In genomic region chr2:27211241-27211942, GRCh38 we compare ENCODE assay signal across 1 cellular context.
A peak's percentile ranks its signal among the peaks of the same experiment; 100 is the strongest.
TF ChIP-seq lines count a peak whose summit lies in the region.

No MANE protein-coding gene starts in this region.

TF ChIP-seq in HepG2, 621 proteins besides CTCF, POLR2A, EP300 and RAD21 (continued from another document and continues in another):
- TF ChIP-seq GMEB2 (CRISPR knock-in tag; IDR thresholded peaks at IDR 0.05; ENCODE audit: low read depth) (no peak), RFX5 (IDR thresholded peaks at IDR 0.05; ENCODE audit: low read depth, low read length) (no peak), ZNF619 (CRISPR knock-in tag; IDR thresholded peaks at IDR 0.05) (no peak), ZBTB14 (CRISPR knock-in tag; IDR thresholded peaks at IDR 0.05) (no peak), PAF1 (CRISPR knock-in tag; IDR thresholded peaks at IDR 0.05) (no peak), MED1 (CRISPR knock-in tag; IDR thresholded peaks at IDR 0.05) (no peak), ETV6 (CRISPR knock-in tag; conservative IDR thresholded peaks at IDR 0.05) (no peak), NFATC3 (CRISPR knock-in tag; IDR thresholded peaks at IDR 0.05) (0 out of 2 replicates have a peak, but pooled peaks have one; percentile 43), ATF6 (CRISPR knock-in tag; conservative IDR thresholded peaks at IDR 0.05) (no peak), ZBTB26 (CRISPR knock-in tag; IDR thresholded peaks at IDR 0.05; ENCODE audit: borderline replicate concordance) (peak; percentile 69; the same call in 1 of the 2 replicates), AHR (CRISPR knock-in tag; IDR thresholded peaks at IDR 0.05) (no peak), ZNF501 (CRISPR knock-in tag; IDR thresholded peaks at IDR 0.05) (no peak), ZNF382 (CRISPR knock-in tag; IDR thresholded peaks at IDR 0.05; ENCODE audit: borderline replicate concordance) (no peak), TOPORS (CRISPR knock-in tag; IDR thresholded peaks at IDR 0.05) (no peak; the same call in 1 of the 2 replicates), ZNF577 (CRISPR knock-in tag; IDR thresholded peaks at IDR 0.05; ENCODE audit: borderline replicate concordance, low read depth) (no peak), ARNT2 (CRISPR knock-in tag; IDR thresholded peaks at IDR 0.05; ENCODE audit: low read depth) (no peak; the same call in none of the 2 replicates), GFI1 (CRISPR knock-in tag; IDR thresholded peaks at IDR 0.05; ENCODE audit: borderline replicate concordance) (peak; percentile 47; the same call in 1 of the 2 replicates), HNF4G (IDR thresholded peaks at IDR 0.05; ENCODE audit: borderline replicate concordance, low read depth, low read length) (peak; percentile 2; the same call in 1 of the 2 replicates), HNF4G (CRISPR knock-in tag; IDR thresholded peaks at IDR 0.05; ENCODE audit: borderline replicate concordance, low read depth) (no peak), MATR3 (CRISPR knock-in tag; IDR thresholded peaks at IDR 0.05) (no peak), HOMEZ (CRISPR knock-in tag; IDR thresholded peaks at IDR 0.05; ENCODE audit: low read depth) (no peak), SMAD9 (CRISPR knock-in tag; IDR thresholded peaks at IDR 0.05) (0 out of 2 replicates have a peak, but pooled peaks have one; percentile 33), ZNF570 (CRISPR knock-in tag; IDR thresholded peaks at IDR 0.05; ENCODE audit: borderline replicate concordance) (no peak), ZNF329 (CRISPR knock-in tag; IDR thresholded peaks at IDR 0.05; ENCODE audit: low read depth) (no peak), ZNF670 (CRISPR knock-in tag; IDR thresholded peaks at IDR 0.05; ENCODE audit: borderline replicate concordance) (no peak), MTF2 (CRISPR knock-in tag; IDR thresholded peaks at IDR 0.05; ENCODE audit: borderline replicate concordance) (0 out of 2 replicates have a peak, but pooled peaks have one; percentile 37), ZNF615 (CRISPR knock-in tag; IDR thresholded peaks at IDR 0.05; ENCODE audit: borderline replicate concordance) (no peak), ZNF713 (CRISPR knock-in tag; IDR thresholded peaks at IDR 0.05) (no peak), THAP11 (CRISPR knock-in tag; IDR thresholded peaks at IDR 0.05) (no peak), ZNF468 (CRISPR knock-in tag; IDR thresholded peaks at IDR 0.05) (no peak), PATZ1 (CRISPR knock-in tag; IDR thresholded peaks at IDR 0.05) (peak; percentile 29; the same call in 1 of the 2 replicates), ATF5 (CRISPR knock-in tag; IDR thresholded peaks at IDR 0.05; ENCODE audit: low read depth) (peak; percentile 3; the same call in 1 of the 2 replicates), ZSCAN25 (CRISPR knock-in tag; IDR thresholded peaks at IDR 0.05) (peak; percentile 33; the same call in 1 of the 2 replicates), CCDC6 (CRISPR knock-in tag; IDR thresholded peaks at IDR 0.05) (no peak), BCL6 (CRISPR knock-in tag; IDR thresholded peaks at IDR 0.05) (no peak), HNF1B (CRISPR knock-in tag; IDR thresholded peaks at IDR 0.05) (no peak), TCF12 (IDR thresholded peaks at IDR 0.05) (no peak), TCF12 (CRISPR knock-in tag; IDR thresholded peaks at IDR 0.05) (no peak; the same call in 1 of the 2 replicates), ZNF543 (CRISPR knock-in tag; IDR thresholded peaks at IDR 0.05) (no peak), FOXA1 (IDR thresholded peaks at IDR 0.05) (no peak), FOXA1 (CRISPR knock-in tag; IDR thresholded peaks at IDR 0.05) (0 out of 2 replicates have a peak, but pooled peaks have one; percentile 14), SIN3B (IDR thresholded peaks at IDR 0.05; ENCODE audit: low read length) (no peak; the same call in 1 of the 2 replicates), SRF (IDR thresholded peaks at IDR 0.05; ENCODE audit: low read depth, low read length) (no peak), ZNF609 (CRISPR knock-in tag; IDR thresholded peaks at IDR 0.05; ENCODE audit: borderline replicate concordance) (peak; percentile 9; the same call in 1 of the 2 replicates), KAT2B (IDR thresholded peaks at IDR 0.05; ENCODE audit: borderline replicate concordance, low read depth, low read length) (no peak), THYN1 (CRISPR knock-in tag; IDR thresholded peaks at IDR 0.05; ENCODE audit: borderline replicate concordance, low read depth) (no peak), SAP130 (CRISPR knock-in tag; IDR thresholded peaks at IDR 0.05; ENCODE audit: low read depth) (peak; percentile 41; the same call in 1 of the 2 replicates), ZSCAN29 (CRISPR knock-in tag; conservative IDR thresholded peaks at IDR 0.05) (no peak), GTF3A (CRISPR knock-in tag; conservative IDR thresholded peaks at IDR 0.05) (0 out of 2 replicates have a peak, but pooled peaks have one; percentile 24), ATF4 (CRISPR knock-in tag; IDR thresholded peaks at IDR 0.05) (no peak), MYC (CRISPR knock-in tag; IDR thresholded peaks at IDR 0.05; ENCODE audit: borderline replicate concordance) (no peak)
